In genomic region chr2:74128206-74128605, GRCh38 we compare ENCODE assay signal across 29 cellular contexts. TPM values are rescaled to one million over a fixed set of nuclear protein-coding genes. Genes with fewer than 3 reads are reported as not detected.
A peak's percentile ranks its signal among the peaks of the same experiment; 100 is the strongest.
DNase-seq lines count a peak whose midpoint lies in the region; ATAC-seq, FAIRE-seq and TF ChIP-seq lines count a peak whose summit lies in the region.
"Had no signal": no experiment of that assay in that cellular context is flagged by ENCODE, and none has a peak within 500 bp of the region (broad histone marks: within the 10 kb centered on the region; RNA-seq: fewer than 3 reads in every experiment).

No MANE protein-coding gene starts in this region.

- H3K4me1 Mint-ChIP-seq in GM23338 (no peaks in the 10 kb centered on the region; the same call in 2 of the 3 replicates), osteocyte (ENCODE audit: unreplicated experiment) (no peaks in the 10 kb centered on the region)
- H3K4me1 Mint-ChIP-seq: natural killer cell had no signal

- in situ Hi-C loops in astrocyte of the cerebellum (cut with HindIII; ENCODE audit: low sequenced_read_pairs), result no loop called here

- H3K9me3 ChIP-seq in pancreas, result no peaks in the 10 kb centered on the region
- H3K9me3 ChIP-seq: sigmoid colon, suprapubic skin had no signal

- H3K27ac ChIP-seq in GM23338 (ENCODE audit: low read depth) (no peak overlapping the region), pancreas (no peak overlapping the region)
- H3K27ac ChIP-seq: C4-2B, esophagus muscularis mucosa, sigmoid colon, SK-N-MC, suprapubic skin had no signal

- H3K36me3 ChIP-seq in GM23338 (ENCODE audit: insufficient read depth) (no peaks in the 10 kb centered on the region), pancreas (no peaks in the 10 kb centered on the region)
- H3K36me3 ChIP-seq: sigmoid colon, suprapubic skin had no signal

- no peak overlapping the region for H3K4me3 Mint-ChIP-seq in GM23338
- no peak overlapping the region for H3K4me3 Mint-ChIP-seq in osteocyte (ENCODE audit: unreplicated experiment)
- H3K4me3 Mint-ChIP-seq: activated CD4-positive, alpha-beta memory T cell treated with anti-CD3 and anti-CD28 coated beads, Interleukin-2, amount 10 ng/mL, durations not matched to agents 7 days and 5 days; natural killer cell; T-helper 1 cell treated with Interleukin-12 subunit alpha and Interleukin-12 subunit beta and Interleukin-4 antibody, amounts not matched to agents 30 μg/mL and 1 μg/mL, for 36 hours had no signal

- WGBS in pancreas, 2 donors, result 80 to 86% methylated on average over 3 of the region's 3 CpGs

- H3K36me3 Mint-ChIP-seq in GM23338 (ENCODE audit: low read depth), result peaks cover 7% of the 10 kb centered on the region
- peaks cover 2% of the 10 kb centered on the region for H3K36me3 Mint-ChIP-seq in osteocyte (ENCODE audit: unreplicated experiment)
- H3K36me3 Mint-ChIP-seq: natural killer cell had no signal

- no peak for FAIRE-seq in pancreas (lab: Jason Lieb, UNC)
- FAIRE-seq: bronchial epithelial cell, keratinocyte had no signal

- no peaks in the 10 kb centered on the region for H3F3A ChIP-seq in GM23338 (replicated peaks; ENCODE audit: low read depth)

- H4K20me1 ChIP-seq in GM23338 (replicated peaks; ENCODE audit: insufficient read depth), result no peaks in the 10 kb centered on the region

- H3K4me1 ChIP-seq in GM23338 (ENCODE audit: insufficient read depth), result no peaks in the 10 kb centered on the region
- H3K4me1 ChIP-seq in pancreas, result no peaks in the 10 kb centered on the region
- H3K4me1 ChIP-seq: esophagus muscularis mucosa, sigmoid colon, suprapubic skin had no signal

- H3K27me3 ChIP-seq in GM23338 (ENCODE audit: insufficient read depth) (0 out of 2 replicates have a peak, but pooled peaks cover 2% of the 10 kb centered on the region), pancreas (no peaks in the 10 kb centered on the region)

- ATAC-seq in GM23338, result no peak
- ATAC-seq in pancreas, result no peak
- ATAC-seq in HG03045 (IDR thresholded peaks at IDR 0.05; ENCODE audit: unreplicated experiment), result no peak
- no peak for ATAC-seq in HG02759 (IDR thresholded peaks at IDR 0.05; ENCODE audit: unreplicated experiment)
- ATAC-seq: natural killer cell had no signal

- peak; percentile 69 to 77 for TF ChIP-seq CTCF in GM23338 (conservative IDR thresholded peaks at IDR 0.05; ENCODE audit: low read depth in 2 of 2)
- TF ChIP-seq CTCF in astrocyte of the cerebellum (IDR thresholded peaks at IDR 0.05; ENCODE audit: low read depth, low read length, missing control alignments), result peak; percentile 18
- peak; percentile 19 for TF ChIP-seq CTCF in fibroblast of the aortic adventitia (IDR thresholded peaks at IDR 0.05; ENCODE audit: insufficient read depth, low read length)
- peak; percentile 41 for TF ChIP-seq CTCF in osteocyte (IDR thresholded peaks at IDR 0.05)
- TF ChIP-seq CTCF in pancreas (IDR thresholded peaks at IDR 0.05), result no peak

- no peaks in the 10 kb centered on the region for H3K79me2 ChIP-seq in GM23338 (replicated peaks; ENCODE audit: insufficient read depth)

- H3K9me2 ChIP-seq in GM23338 (ENCODE audit: insufficient read depth), result no peaks in the 10 kb centered on the region

- H3K27ac Mint-ChIP-seq in GM23338 (no peak overlapping the region), osteocyte (ENCODE audit: unreplicated experiment) (no peak overlapping the region)
- H3K27ac Mint-ChIP-seq: activated CD4-positive, alpha-beta memory T cell treated with anti-CD3 and anti-CD28 coated beads, Interleukin-2, amount 10 ng/mL, durations not matched to agents 7 days and 5 days; natural killer cell; T-helper 1 cell treated with Interleukin-12 subunit alpha and Interleukin-12 subunit beta and Interleukin-4 antibody, amounts not matched to agents 30 μg/mL and 1 μg/mL, for 36 hours had no signal

- peaks cover 6% of the 10 kb centered on the region for H3K27me3 Mint-ChIP-seq in GM23338 (ENCODE audit: insufficient read depth, low read depth, poor library complexity)
- H3K27me3 Mint-ChIP-seq in osteocyte (ENCODE audit: unreplicated experiment), result peaks cover 5% of the 10 kb centered on the region

- DNase-seq in GM23338 (ENCODE audit: low spot score), result peak; percentile 72
- DNase-seq in astrocyte of the cerebellum (ENCODE audit: low read depth), result no peak
- no peak for DNase-seq in fibroblast of the aortic adventitia (ENCODE audit: low read depth)
- no peak for DNase-seq in osteocyte (ENCODE audit: extremely low spot score, unreplicated experiment)
- DNase-seq in pancreas, result no peak
- no peak for DNase-seq in RKO (ENCODE audit: low spot score)
- DNase-seq: activated CD4-positive, alpha-beta memory T cell treated with anti-CD3 and anti-CD28 coated beads, Interleukin-2, amount 10 ng/mL, durations not matched to agents 7 days and 5 days; activated CD4-positive, alpha-beta T cell treated with anti-CD3 and anti-CD28 coated beads for 1 hour; activated CD8-positive, alpha-beta memory T cell treated with anti-CD3 and anti-CD28 coated beads, Interleukin-2, amount 50 U/mL, for 48 hours; activated naive CD4-positive, alpha-beta T cell treated with anti-CD3 and anti-CD28 coated beads, Interleukin-2, amount 50 U/mL, for 16 hours; amniotic stem cell; Calu3; natural killer cell; NCI-H1092 treated with DMSO at 0.1 percent for 48 hours; NCI-H2029 treated with DMSO at 0.1 percent for 48 hours; NCI-H526; posterior cingulate gyrus; RPMI8226; sigmoid colon; stimulated activated naive CD4-positive, alpha-beta T cell had no signal

- H2AFZ ChIP-seq in GM23338, result no peak overlapping the region

- no peak overlapping the region for H3K4me2 ChIP-seq in GM23338

- intact Hi-C loops in pancreas (cut with DNase I), result no loop called here

- H3K9me3 Mint-ChIP-seq in GM23338, result peaks cover 12% of the 10 kb centered on the region
- no peaks in the 10 kb centered on the region for H3K9me3 Mint-ChIP-seq in osteocyte (ENCODE audit: unreplicated experiment)
- H3K9me3 Mint-ChIP-seq: activated CD4-positive, alpha-beta memory T cell treated with anti-CD3 and anti-CD28 coated beads, Interleukin-2, amount 10 ng/mL, durations not matched to agents 7 days and 5 days; natural killer cell; T-helper 1 cell treated with Interleukin-12 subunit alpha and Interleukin-12 subunit beta and Interleukin-4 antibody, amounts not matched to agents 30 μg/mL and 1 μg/mL, for 36 hours had no signal

- H3K4me3 ChIP-seq in GM23338 (no peak overlapping the region), astrocyte of the cerebellum (ENCODE audit: low read depth, low read length) (no peak overlapping the region), fibroblast of the aortic adventitia (ENCODE audit: low read depth, low read length) (no peak overlapping the region), pancreas (no peak overlapping the region)
- H3K4me3 ChIP-seq: esophagus muscularis mucosa, sigmoid colon, SK-N-MC, suprapubic skin had no signal

TF ChIP-seq in GM23338, 12 proteins besides CTCF, POLR2A, EP300 and RAD21 (continues in another document):
- TF ChIP-seq NANOG (IDR thresholded peaks at IDR 0.05; ENCODE audit: borderline replicate concordance), result no peak
- TF ChIP-seq ZNF114 (CRISPR knock-in tag; IDR thresholded peaks at IDR 0.05), result no peak
- TF ChIP-seq ZNF331 (CRISPR knock-in tag; IDR thresholded peaks at IDR 0.05; ENCODE audit: low read depth), result no peak
- no peak for TF ChIP-seq CREB1 (CRISPR knock-in tag; IDR thresholded peaks at IDR 0.05; ENCODE audit: low read depth)

RNA-seq across cellular contexts. Expression of gene BOLA3, which starts 19.5 kb away (rescaled TPM):
- total RNA-seq in GM23338 (2014; rRNA removed; shearing (Covaris generic)), result 36.2 and 89.8 TPM in 2 replicates
- 233 and 235 TPM in 2 replicates for polyA plus RNA-seq in GM23338 (2016; fragmentation: Nextera tagmentation; extraction: Ambion mirVana)
- total RNA-seq in fibroblast of the aortic adventitia (ENCODE audit: low replicate concordance), result 10.2 and 49.4 TPM in 2 replicates
- total RNA-seq in osteocyte, result 22.4 and 23.1 TPM in 2 replicates
- 10 to 100 TPM in 5 of 6 donors, 1 to 10 TPM in 1; 7.2 to 17.5 (median 14.8) TPM for total RNA-seq in pancreas
- polyA plus RNA-seq in pancreas, result 10 to 100 TPM; 29.7 to 32.5 TPM

RNA-seq across cellular contexts. Expression of gene MOB1A, which starts 50.5 kb away (rescaled TPM):
- total RNA-seq in GM23338 (2014; rRNA removed; shearing (Covaris generic)), result 111 and 130 TPM in 2 replicates
- polyA plus RNA-seq in GM23338 (2016; fragmentation: Nextera tagmentation; extraction: Ambion mirVana) (33.3 and 36.2 TPM in 2 replicates), pancreas (10 to 100 TPM in 1 of 2 donors, 1 to 10 TPM in 1; 7.8 to 12.2 TPM)
- total RNA-seq in fibroblast of the aortic adventitia (ENCODE audit: low replicate concordance) (159 and 164 TPM in 2 replicates), osteocyte (96.1 and 96.3 TPM in 2 replicates), pancreas (10 to 100 TPM; 16.1 to 53.3 (median 25.8) TPM)

Comparison
In these comparisons a context has a peak if more than half of its experiments do, and no peak if none do; other contexts are left out.
1. CTCF ChIP-seq: peak in GM23338 (2 of 2), astrocyte of the cerebellum (single experiment), fibroblast of the aortic adventitia (single experiment) and osteocyte (single experiment); none in pancreas (0 of 4).